ENCODE assay signal across 10 cellular contexts in genomic region chr2:127081826-127082633, GRCh38. TPM values are rescaled to one million over a fixed set of nuclear protein-coding genes. Genes with fewer than 3 reads are reported as not detected.
A peak's percentile ranks its signal among the peaks of the same experiment; 100 is the strongest.
DNase-seq lines count a peak whose midpoint lies in the region; ATAC-seq, FAIRE-seq and TF ChIP-seq lines count a peak whose summit lies in the region.
"Had no signal": no experiment of that assay in that cellular context is flagged by ENCODE, and none has a peak within 500 bp of the region (broad histone marks: within the 10 kb centered on the region; RNA-seq: fewer than 3 reads in every experiment).

No MANE protein-coding gene starts in this region.

- 54% methylated on average over 9 of the region's 28 CpGs for WGBS in right lobe of liver (ENCODE audit: insufficient coverage, low coverage, low lambda C conversion rate, missing lambda C conversion rate)

- no peak for TF ChIP-seq CTCF in right atrium auricular region (IDR thresholded peaks at IDR 0.05)
- no peak for TF ChIP-seq CTCF in right lobe of liver (IDR thresholded peaks at IDR 0.05)

- no peaks in the 10 kb centered on the region for H3K9me3 ChIP-seq in right atrium auricular region
- H3K9me3 ChIP-seq in right lobe of liver, result no peaks in the 10 kb centered on the region
- H3K9me3 ChIP-seq: A549 had no signal

- no peaks in the 10 kb centered on the region for H3K27me3 ChIP-seq in right atrium auricular region
- H3K27me3 ChIP-seq in right lobe of liver, result no peaks in the 10 kb centered on the region

- ATAC-seq in Right ventricle myocardium superior (ENCODE audit: poor library complexity), result peak; percentile 10
- peak in 3 of 4 donors; percentile 5 to 24 (median 16) for ATAC-seq in right lobe of liver
- ATAC-seq: A549 had no signal

- H3K27ac ChIP-seq in right atrium auricular region (peak overlapping the region in 1 of 2 donors; percentile 3), right lobe of liver (no peak overlapping the region)
- H3K27ac ChIP-seq: cardiac muscle cell had no signal

- no peak for TF ChIP-seq POLR2A in right lobe of liver (IDR thresholded peaks at IDR 0.05)

- FAIRE-seq in HTR-8/SVneo (lab: Jason Lieb, UNC), result peak; percentile 48
- FAIRE-seq: A549 had no signal

- H3K4me1 ChIP-seq in right atrium auricular region, result peaks cover 0 to 51% of the 10 kb centered on the region in 2 donors
- H3K4me1 ChIP-seq in right lobe of liver, result peaks cover 0 to 26% (median 17%) of the 10 kb centered on the region in 4 donors

- intact Hi-C loops in Right ventricle myocardium superior (cut with DNase I), result no loop called here
- intact Hi-C loops in right lobe of liver (cut with DNase I), result no loop called here

- H3K36me3 ChIP-seq in right atrium auricular region (no peaks in the 10 kb centered on the region), right lobe of liver (no peaks in the 10 kb centered on the region)
- H3K36me3 ChIP-seq: cardiac muscle cell had no signal

- DNase-seq in Right ventricle myocardium superior, result peak; percentile 58
- no peak for DNase-seq in right atrium auricular region (ENCODE audit: low spot score)
- DNase-seq in HTR-8/SVneo (ENCODE audit: insufficient read length, low spot score), result no peak
- peak; percentile 87 for DNase-seq in activated effector memory CD4-positive, alpha-beta T cell treated with anti-CD3 and anti-CD28 coated beads, Interleukin-2, amount 50 U/mL, for 16 hours
- DNase-seq in right lobe of liver, result no peak
- DNase-seq in stimulated activated CD8-positive, alpha-beta memory T cell treated with anti-CD3 and anti-CD28 coated beads, Interleukin-15, amount 100 ng/mL, for 24 hours (ENCODE audit: low read depth), result peak; percentile 33
- DNase-seq in SW 1271 (lab: John Stamatoyannopoulos, UW), result no peak
- no peak for DNase-seq in amniotic stem cell (lab: John Stamatoyannopoulos, UW)

- H3K4me3 ChIP-seq in right atrium auricular region, result no peak overlapping the region
- no peak overlapping the region for H3K4me3 ChIP-seq in right lobe of liver
- H3K4me3 ChIP-seq: A549, cardiac muscle cell had no signal

RNA-seq across cellular contexts. Expression of gene BIN1, which starts 24.9 kb away (rescaled TPM):
- total RNA-seq in Right ventricle myocardium superior (15.7 TPM), right atrium auricular region (10 to 100 TPM in 1 of 2 donors, 1 to 10 TPM in 1; 7.6 to 15.3 TPM), right lobe of liver (10 to 100 TPM; 20.4 to 30.8 (median 26.3) TPM)

Comparison
In these comparisons a context has a peak if more than half of its experiments do, and no peak if none do; other contexts are left out.
1. DNase-seq: peak in Right ventricle myocardium superior (single experiment), activated effector memory CD4-positive, alpha-beta T cell treated with anti-CD3 and anti-CD28 coated beads, Interleukin-2, amount 50 U/mL, for 16 hours (single experiment) and stimulated activated CD8-positive, alpha-beta memory T cell treated with anti-CD3 and anti-CD28 coated beads, Interleukin-15, amount 100 ng/mL, for 24 hours (single experiment); none in right atrium auricular region (single experiment), HTR-8/SVneo (single experiment), right lobe of liver (0 of 3), SW 1271 (0 of 2) and amniotic stem cell (single experiment).